ENCODE assay signal across 8 cellular contexts in genomic region chr22:17999851-18000250, GRCh38. TPM values are rescaled to one million over a fixed set of nuclear protein-coding genes. Genes with fewer than 3 reads are reported as not detected.
A peak's percentile ranks its signal among the peaks of the same experiment; 100 is the strongest.
DNase-seq lines count a peak whose midpoint lies in the region; ATAC-seq and TF ChIP-seq lines count a peak whose summit lies in the region.

No MANE protein-coding gene starts in this region.

- no peaks in the 10 kb centered on the region for H3K9me3 ChIP-seq in iPS-15b (ENCODE audit: control insufficient read depth, insufficient read depth, low read length)

- no peak for DNase-seq in activated CD8-positive, alpha-beta memory T cell treated with anti-CD3 and anti-CD28 coated beads, Interleukin-2, amount 10 ng/mL, durations not matched to agents 7 days and 5 days
- DNase-seq in activated CD8-positive, alpha-beta memory T cell treated with anti-CD3 and anti-CD28 coated beads, Interleukin-2, amount 50 U/mL, for 4 hours = no peak
- no peak for DNase-seq in stimulated activated naive B cell treated with anti-CD40 and anti-IgM and Interleukin-4, amounts not matched to agents 10 μg/mL and 1 μg/mL and 100 μg/mL, for 72 hours
- no peak for DNase-seq in activated CD4-positive, CD25-positive, alpha-beta regulatory T cell treated with anti-CD3 and anti-CD28 coated beads, Interleukin-2, amount 50 U/mL, for 72 hours
- no peak for DNase-seq in germinal center (ENCODE audit: low spot score)

- CTCF ChIA-PET in activated CD8-positive, alpha-beta memory T cell treated with anti-CD3 and anti-CD28 coated beads, Interleukin-2, amount 10 ng/mL, durations not matched to agents 7 days and 5 days (lab: Charles Lee) = interaction anchor here (0.7 to 7.3 kb wide), 7 partner anchors 8 to 214 kb away, joined by 3 to 31 read pairs (median 4); partner anchors contain the start of genes MICAL3 and PEX26

- no peaks in the 10 kb centered on the region for H3K36me3 ChIP-seq in iPS-15b (ENCODE audit: control insufficient read depth, insufficient read depth, low read length)

- TF ChIP-seq CTCF in WI38 (IDR thresholded peaks at IDR 0.05; ENCODE audit: low read depth, low read length) = no peak

- H3K4me1 Mint-ChIP-seq in activated CD8-positive, alpha-beta memory T cell treated with anti-CD3 and anti-CD28 coated beads, Interleukin-2, amount 10 ng/mL, durations not matched to agents 7 days and 5 days = peaks cover 58% of the 10 kb centered on the region
- peaks cover 46 to 89% of the 10 kb centered on the region in 2 donors for H3K4me1 Mint-ChIP-seq in stimulated activated naive B cell treated with anti-CD40 and anti-IgM and Interleukin-4, amounts not matched to agents 10 μg/mL and 1 μg/mL and 100 μg/mL, for 72 hours

- ATAC-seq in activated CD8-positive, alpha-beta memory T cell treated with anti-CD3 and anti-CD28 coated beads, Interleukin-2, amount 10 ng/mL, durations not matched to agents 7 days and 5 days = no peak
- no peak for ATAC-seq in stimulated activated naive B cell treated with anti-CD40 and anti-IgM and Interleukin-4, amounts not matched to agents 10 μg/mL and 1 μg/mL and 100 μg/mL, for 72 hours (replicated peaks)
- no peak for ATAC-seq in GM18519 (IDR thresholded peaks at IDR 0.05; ENCODE audit: low FRiP score, unreplicated experiment)

- H3K4me3 ChIP-seq in WI38 (ENCODE audit: low read depth, low read length) (peak overlapping the region; percentile 76), iPS-15b (ENCODE audit: low read depth, low read length) (peak overlapping the region; percentile 63)

- peak overlapping the region; percentile 27 for H3K27ac Mint-ChIP-seq in activated CD8-positive, alpha-beta memory T cell treated with anti-CD3 and anti-CD28 coated beads, Interleukin-2, amount 10 ng/mL, durations not matched to agents 7 days and 5 days
- peak overlapping the region; percentile 87 for H3K27ac Mint-ChIP-seq in stimulated activated naive B cell treated with anti-CD40 and anti-IgM and Interleukin-4, amounts not matched to agents 10 μg/mL and 1 μg/mL and 100 μg/mL, for 72 hours

- no peak overlapping the region for H3K9ac ChIP-seq in iPS-15b (ENCODE audit: low read depth, low read length)

- H3K9me3 Mint-ChIP-seq in activated CD8-positive, alpha-beta memory T cell treated with anti-CD3 and anti-CD28 coated beads, Interleukin-2, amount 10 ng/mL, durations not matched to agents 7 days and 5 days (ENCODE audit: low read depth) = no peaks in the 10 kb centered on the region
- H3K9me3 Mint-ChIP-seq in stimulated activated naive B cell treated with anti-CD40 and anti-IgM and Interleukin-4, amounts not matched to agents 10 μg/mL and 1 μg/mL and 100 μg/mL, for 72 hours = no peaks in the 10 kb centered on the region

- peak overlapping the region; percentile 54 for H3K4me3 Mint-ChIP-seq in activated CD8-positive, alpha-beta memory T cell treated with anti-CD3 and anti-CD28 coated beads, Interleukin-2, amount 10 ng/mL, durations not matched to agents 7 days and 5 days
- H3K4me3 Mint-ChIP-seq in stimulated activated naive B cell treated with anti-CD40 and anti-IgM and Interleukin-4, amounts not matched to agents 10 μg/mL and 1 μg/mL and 100 μg/mL, for 72 hours = peak overlapping the region; percentile 85 to 87

- H3K4me1 ChIP-seq in iPS-15b (ENCODE audit: control insufficient read depth, insufficient read depth, low read length) = peaks cover 3% of the 10 kb centered on the region

- H3K27me3 ChIP-seq in iPS-15b (ENCODE audit: control insufficient read depth, insufficient read depth, low read length) = no peaks in the 10 kb centered on the region

- peaks cover 1% of the 10 kb centered on the region for H3K36me3 Mint-ChIP-seq in activated CD8-positive, alpha-beta memory T cell treated with anti-CD3 and anti-CD28 coated beads, Interleukin-2, amount 10 ng/mL, durations not matched to agents 7 days and 5 days
- H3K36me3 Mint-ChIP-seq in stimulated activated naive B cell treated with anti-CD40 and anti-IgM and Interleukin-4, amounts not matched to agents 10 μg/mL and 1 μg/mL and 100 μg/mL, for 72 hours = peaks cover 9 to 36% of the 10 kb centered on the region in 2 donors

- H3K27me3 Mint-ChIP-seq in activated CD8-positive, alpha-beta memory T cell treated with anti-CD3 and anti-CD28 coated beads, Interleukin-2, amount 10 ng/mL, durations not matched to agents 7 days and 5 days = peaks cover 5% of the 10 kb centered on the region
- H3K27me3 Mint-ChIP-seq in stimulated activated naive B cell treated with anti-CD40 and anti-IgM and Interleukin-4, amounts not matched to agents 10 μg/mL and 1 μg/mL and 100 μg/mL, for 72 hours = no peaks in the 10 kb centered on the region

RNA-seq across cellular contexts. Expression of gene MICAL3, which starts 24.5 kb away (rescaled TPM):
- total RNA-seq in activated CD8-positive, alpha-beta memory T cell treated with anti-CD3 and anti-CD28 coated beads, Interleukin-2, amount 10 ng/mL, durations not matched to agents 7 days and 5 days = 10 to 100 TPM; 38.8 to 41.7 TPM
